In the genomic region with DNA sequence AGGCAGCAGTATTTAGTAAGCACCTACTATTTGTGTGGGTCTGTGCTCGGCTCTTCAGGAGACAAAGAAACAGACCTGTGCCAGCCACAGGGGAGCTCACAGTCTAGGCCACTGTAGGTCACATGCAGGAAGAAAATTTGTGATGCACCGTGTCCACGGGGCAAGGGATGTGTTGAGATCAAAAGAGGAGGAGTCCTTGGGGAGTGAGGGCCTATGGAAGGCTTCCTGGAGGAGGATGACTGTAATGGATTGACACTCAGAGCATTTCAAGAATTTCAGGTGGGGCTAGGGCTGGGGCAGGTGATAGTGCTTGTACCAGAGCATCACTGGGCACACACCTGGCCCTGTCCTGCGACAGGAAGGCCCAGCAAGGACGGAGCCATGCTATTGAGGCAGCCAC, we compare ENCODE assay signal across 20 cellular contexts.
"Had no signal": no experiment of that assay in that cellular context is flagged by ENCODE, and none has a peak within 500 bp of the region (broad histone marks: within the 10 kb centered on the region; RNA-seq: fewer than 3 reads in every experiment).

No MANE protein-coding gene starts in this region.

- H3K9me3 Mint-ChIP-seq: activated naive CD8-positive, alpha-beta T cell treated with anti-CD3 and anti-CD28 coated beads for 36 hours; activated T-cell treated with anti-CD3 and anti-CD28 coated beads, Interleukin-2, amount 50 U/mL, for 24 hours; naive B cell; stimulated activated memory B cell treated with anti-CD40 and anti-IgM and Interleukin-4, amounts not matched to agents 10 μg/mL and 1 μg/mL and 100 μg/mL, for 72 hours; T-helper 2 cell treated with Interferon-gamma antibody and Interleukin-4, amounts not matched to agents 5 μg/mL and 100 μg/mL, for 36 hours had no signal

- H3K27ac Mint-ChIP-seq: activated CD8-positive, alpha-beta memory T cell treated with anti-CD3 and anti-CD28 coated beads, Interleukin-2, amount 10 ng/mL, durations not matched to agents 7 days and 5 days; activated naive CD8-positive, alpha-beta T cell treated with anti-CD3 and anti-CD28 coated beads for 36 hours; activated T-cell treated with anti-CD3 and anti-CD28 coated beads, Interleukin-2, amount 50 U/mL, for 24 hours; stimulated activated memory B cell treated with anti-CD40 and anti-IgM and Interleukin-4, amounts not matched to agents 10 μg/mL and 1 μg/mL and 100 μg/mL, for 72 hours; T-helper 2 cell treated with Interferon-gamma antibody and Interleukin-4, amounts not matched to agents 5 μg/mL and 100 μg/mL, for 36 hours had no signal

- H3K27me3 ChIP-seq: hepatocyte, transverse colon had no signal

- H3K27ac ChIP-seq: hepatocyte, lower lobe of right lung, transverse colon had no signal

- FAIRE-seq: bronchial epithelial cell, colon had no signal

- H3K27me3 Mint-ChIP-seq: activated CD8-positive, alpha-beta memory T cell treated with anti-CD3 and anti-CD28 coated beads, Interleukin-2, amount 10 ng/mL, durations not matched to agents 7 days and 5 days; activated naive CD8-positive, alpha-beta T cell treated with anti-CD3 and anti-CD28 coated beads for 36 hours; activated T-cell treated with anti-CD3 and anti-CD28 coated beads, Interleukin-2, amount 50 U/mL, for 24 hours had no signal

- DNase-seq: activated CD4-positive, alpha-beta T cell treated with anti-CD3 and anti-CD28 coated beads, Interleukin-2, amount 50 U/mL, for 4 hours; activated CD8-positive, alpha-beta memory T cell treated with anti-CD3 and anti-CD28 coated beads, Interleukin-2, amount 10 ng/mL, durations not matched to agents 7 days and 5 days; activated effector memory CD4-positive, alpha-beta T cell treated with anti-CD3 and anti-CD28 coated beads, Interleukin-2, amount 50 U/mL, for 16 hours; activated naive CD8-positive, alpha-beta T cell treated with anti-CD3 and anti-CD28 coated beads for 36 hours; activated T-cell treated with anti-CD3 and anti-CD28 coated beads, Interleukin-2, amount 50 U/mL, for 24 hours; aorta; left cardiac atrium; lower lobe of right lung; naive B cell; nucleus accumbens; right cardiac atrium; substantia nigra; transverse colon had no signal

- H3K9me3 ChIP-seq: lower lobe of right lung, transverse colon had no signal

- H3K4me1 Mint-ChIP-seq: activated CD8-positive, alpha-beta memory T cell treated with anti-CD3 and anti-CD28 coated beads, Interleukin-2, amount 10 ng/mL, durations not matched to agents 7 days and 5 days; activated naive CD8-positive, alpha-beta T cell treated with anti-CD3 and anti-CD28 coated beads for 36 hours; stimulated activated memory B cell treated with anti-CD40 and anti-IgM and Interleukin-4, amounts not matched to agents 10 μg/mL and 1 μg/mL and 100 μg/mL, for 72 hours had no signal

- ATAC-seq: activated CD4-positive, CD25-positive, alpha-beta regulatory T cell treated with anti-CD3 and anti-CD28 coated beads, Interleukin-2, amount 50 U/mL, for 24 hours; activated CD8-positive, alpha-beta memory T cell treated with anti-CD3 and anti-CD28 coated beads, Interleukin-2, amount 10 ng/mL, durations not matched to agents 7 days and 5 days; left cardiac atrium; lower lobe of right lung; right cardiac atrium; stimulated activated memory B cell treated with anti-CD40 and anti-IgM and Interleukin-4, amounts not matched to agents 10 μg/mL and 1 μg/mL and 100 μg/mL, for 72 hours had no signal

- H3K4me3 ChIP-seq: hepatocyte, lower lobe of right lung, smooth muscle cell, transverse colon had no signal

- H3K36me3 Mint-ChIP-seq: activated CD8-positive, alpha-beta memory T cell treated with anti-CD3 and anti-CD28 coated beads, Interleukin-2, amount 10 ng/mL, durations not matched to agents 7 days and 5 days; activated naive CD8-positive, alpha-beta T cell treated with anti-CD3 and anti-CD28 coated beads for 36 hours; stimulated activated memory B cell treated with anti-CD40 and anti-IgM and Interleukin-4, amounts not matched to agents 10 μg/mL and 1 μg/mL and 100 μg/mL, for 72 hours had no signal

- H3K4me3 Mint-ChIP-seq: activated CD8-positive, alpha-beta memory T cell treated with anti-CD3 and anti-CD28 coated beads, Interleukin-2, amount 10 ng/mL, durations not matched to agents 7 days and 5 days; activated naive CD8-positive, alpha-beta T cell treated with anti-CD3 and anti-CD28 coated beads for 36 hours; activated T-cell treated with anti-CD3 and anti-CD28 coated beads, Interleukin-2, amount 50 U/mL, for 24 hours; naive B cell; stimulated activated memory B cell treated with anti-CD40 and anti-IgM and Interleukin-4, amounts not matched to agents 10 μg/mL and 1 μg/mL and 100 μg/mL, for 72 hours; T-helper 2 cell treated with Interferon-gamma antibody and Interleukin-4, amounts not matched to agents 5 μg/mL and 100 μg/mL, for 36 hours had no signal
